1 cellular context compared by ENCODE assay signal in the genomic region with DNA sequence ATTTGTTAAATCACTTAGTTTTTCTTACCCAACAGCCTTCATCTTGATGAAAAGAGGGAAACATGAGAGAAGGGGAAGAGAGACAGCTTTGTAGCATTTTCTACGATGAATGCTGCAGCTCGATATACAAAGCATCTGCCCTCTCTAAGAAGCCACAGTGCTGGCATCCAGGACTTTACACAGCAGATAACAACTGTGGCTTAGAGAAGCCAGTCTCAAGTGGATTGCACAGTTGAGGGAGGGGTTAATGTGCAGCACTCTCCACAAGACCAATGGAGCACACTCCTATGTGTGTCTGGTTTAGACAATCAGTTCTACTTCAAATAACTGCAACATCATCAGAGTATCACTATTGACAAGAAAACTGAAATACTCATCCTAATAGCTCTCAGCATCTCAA.
TF ChIP-seq lines count a peak whose summit lies in the region.

No MANE protein-coding gene starts in this region.

TF ChIP-seq in SK-N-SH, 30 proteins besides CTCF, POLR2A, EP300 and RAD21:
- no peak for TF ChIP-seq GABPA (IDR thresholded peaks at IDR 0.05; ENCODE audit: low read depth)
- no peak for TF ChIP-seq CHD2 (IDR thresholded peaks at IDR 0.05; ENCODE audit: low read length, partially characterized antibody)
- no peak for TF ChIP-seq SIN3A (IDR thresholded peaks at IDR 0.05; ENCODE audit: borderline replicate concordance, low read depth, low read length)
- no peak for TF ChIP-seq TEAD4 (IDR thresholded peaks at IDR 0.05; ENCODE audit: borderline replicate concordance, insufficient read depth)
- TF ChIP-seq, protein P1, sequence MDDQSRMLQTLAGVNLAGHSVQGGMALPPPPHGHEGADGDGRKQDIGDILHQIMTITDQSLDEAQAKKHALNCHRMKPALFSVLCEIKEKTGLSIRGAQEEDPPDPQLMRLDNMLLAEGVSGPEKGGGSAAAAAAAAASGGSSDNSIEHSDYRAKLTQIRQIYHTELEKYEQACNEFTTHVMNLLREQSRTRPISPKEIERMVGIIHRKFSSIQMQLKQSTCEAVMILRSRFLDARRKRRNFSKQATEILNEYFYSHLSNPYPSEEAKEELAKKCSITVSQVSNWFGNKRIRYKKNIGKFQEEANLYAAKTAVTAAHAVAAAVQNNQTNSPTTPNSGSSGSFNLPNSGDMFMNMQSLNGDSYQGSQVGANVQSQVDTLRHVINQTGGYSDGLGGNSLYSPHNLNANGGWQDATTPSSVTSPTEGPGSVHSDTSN (IDR thresholded peaks at IDR 0.05), result no peak
